In the genomic region with DNA sequence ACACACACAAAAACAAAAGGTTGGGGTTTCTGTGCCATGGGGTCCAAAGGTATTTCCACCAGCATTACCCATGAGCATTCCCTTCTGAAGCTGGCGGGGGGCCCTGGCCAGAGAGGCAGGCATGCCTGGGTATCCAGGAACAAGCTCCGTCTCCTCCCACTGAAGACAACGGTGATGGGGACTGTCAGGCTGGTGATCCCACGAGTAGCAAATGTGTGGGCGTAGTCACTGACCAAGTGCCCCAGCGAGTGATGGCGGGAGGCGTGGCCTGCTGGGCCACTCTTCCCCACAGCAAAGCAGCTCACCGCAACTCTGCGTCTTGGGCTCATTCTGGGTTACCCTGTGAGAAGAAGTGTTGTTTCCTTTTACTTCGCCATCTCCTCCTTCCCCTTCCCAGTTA, we compare ENCODE assay signal across 7 cellular contexts.
"Had no signal": no experiment of that assay in that cellular context is flagged by ENCODE, and none has a peak within 500 bp of the region (broad histone marks: within the 10 kb centered on the region; RNA-seq: fewer than 3 reads in every experiment).

No MANE protein-coding gene starts in this region.

- H3K4me3 ChIP-seq: GM12878 had no signal

- FAIRE-seq: G401.6, GM12878, GM12891, GM18507, GM19239 had no signal

- DNase-seq: GDM1, GF-D8 had no signal

- ATAC-seq: GM12878 had no signal
